ENCODE assay signal across 25 cellular contexts in the genomic region with DNA sequence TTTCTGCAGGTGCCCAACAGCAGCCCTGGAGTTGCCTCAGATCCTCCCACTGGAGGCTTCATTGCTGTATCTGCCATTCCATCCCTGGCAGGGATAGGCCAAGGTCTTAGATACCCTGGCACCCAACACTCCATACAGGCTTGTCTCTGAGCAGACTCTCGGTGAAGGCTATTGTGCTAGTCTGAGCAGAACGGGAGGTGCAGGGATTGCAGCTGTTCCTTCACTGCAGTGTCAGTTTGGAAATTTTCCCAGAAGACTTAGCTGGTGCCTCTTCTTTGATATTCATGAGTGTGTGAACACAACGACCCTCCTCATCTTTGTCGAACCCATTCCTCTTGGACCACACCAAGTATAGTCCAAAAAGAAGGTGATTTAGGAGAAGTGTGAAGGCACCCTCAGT. TPM values are rescaled to one million over a fixed set of nuclear protein-coding genes. Genes with fewer than 3 reads are reported as not detected.
DNase-seq lines count a peak whose midpoint lies in the region; TF ChIP-seq lines count a peak whose summit lies in the region.
"Had no signal": no experiment of that assay in that cellular context is flagged by ENCODE, and none has a peak within 500 bp of the region (broad histone marks: within the 10 kb centered on the region; RNA-seq: fewer than 3 reads in every experiment).

No MANE protein-coding gene starts in this region.

- TF ChIP-seq CTCF in HEK293 (tag by site-specific recombination; IDR thresholded peaks at IDR 0.05): no peak
- no peak for TF ChIP-seq CTCF in sigmoid colon (IDR thresholded peaks at IDR 0.05)

- H3K27ac ChIP-seq in HEK293 (ENCODE audit: extremely low read depth, low read depth, low read length) (no peak overlapping the region; the same call in 1 of the 2 replicates), SJCRH30 (peak overlapping the region; percentile 62), sigmoid colon (peak overlapping the region in 3 of 4 donors; percentile 41 to 80 (median 55)), trophoblast cell (ENCODE audit: low read depth, low read length) (no peak overlapping the region)
- H3K27ac ChIP-seq: A549, GM23248, HL-60, PC-9, SJSA1 had no signal

- H3K4me2 ChIP-seq in trophoblast cell (ENCODE audit: low read length): no peak overlapping the region
- H3K4me2 ChIP-seq: A549, PC-9 had no signal

- POLR2A ChIA-PET in HEK293 (lab: Yijun Ruan, JAX): no interaction called here

- no peak overlapping the region for H2AFZ ChIP-seq in trophoblast cell (ENCODE audit: insufficient read depth, low read length, poor library complexity)
- H2AFZ ChIP-seq: GM23248, PC-9 had no signal

- intact Hi-C loops in sigmoid colon (cut with DNase I): loop anchor here (5.0 to 10.0 kb wide), 3 partner anchors 187 to 383 kb away; a partner anchor contains a TSS

- DNase-seq in SJCRH30: peak; percentile 67 to 86
- DNase-seq in myocyte (ENCODE audit: low read depth): peak; percentile 69
- DNase-seq in sigmoid colon: no peak
- DNase-seq in stimulated activated CD4-positive, alpha-beta T cell treated with anti-CD3 and anti-CD28 coated beads, Interleukin-12 subunit alpha, Interleukin-12 subunit beta, amount 100 ng/mL, for 4 hours: no peak
- DNase-seq in trophoblast cell: no peak
- no peak for DNase-seq in HuH-7.5 (ENCODE audit: low spot score)
- DNase-seq: C1 segment of cervical spinal cord; Caco-2; CD4-positive, alpha-beta memory T cell; GM23248; H9; NCI-H1092 treated with DMSO at 0.1 percent for 48 hours; NCI-H1436; NCI-H2081 treated with DMSO at 0.1 percent for 48 hours; NCI-H2171 treated with DMSO at 0.1 percent for 48 hours; NCI-H345; NCI-H774 had no signal

- TF ChIP-seq EP300 in sigmoid colon (IDR thresholded peaks at IDR 0.05): no peak

- H2BK120ac ChIP-seq in trophoblast cell (ENCODE audit: insufficient read depth, low read length, poor library complexity): no peak overlapping the region

- H3K27me3 ChIP-seq in SJCRH30 (no peaks in the 10 kb centered on the region), sigmoid colon (no peaks in the 10 kb centered on the region), trophoblast cell (ENCODE audit: insufficient read depth, low read length) (no peaks in the 10 kb centered on the region)
- H3K27me3 ChIP-seq: SJSA1 had no signal

- H4K8ac ChIP-seq in trophoblast cell (ENCODE audit: low read depth, low read length): no peak overlapping the region

- CTCF ChIA-PET in HEK293 (lab: Yijun Ruan, JAX): interaction anchor here (1.2 to 1.5 kb wide), 2 partner anchors 37 to 54 kb away, joined by 3 to 4 read pairs; no protein-coding TSS in a partner anchor

- no peak overlapping the region for H3K18ac ChIP-seq in trophoblast cell (ENCODE audit: low read length)

- H2BK5ac ChIP-seq in trophoblast cell (ENCODE audit: low read depth, low read length, poor library complexity): no peak overlapping the region

- no peak overlapping the region for H2BK12ac ChIP-seq in trophoblast cell (ENCODE audit: low read length)

- H3K4ac ChIP-seq in trophoblast cell (ENCODE audit: low read depth, low read length): no peak overlapping the region

- H3K4me3 ChIP-seq in HEK293 (ENCODE audit: low read depth, low read length) (no peak overlapping the region), SJCRH30 (peak overlapping the region; percentile 37), sigmoid colon (no peak overlapping the region), trophoblast cell (ENCODE audit: low read depth, low read length) (no peak overlapping the region)
- H3K4me3 ChIP-seq: A549, GM12878, GM23248, PC-9, SJSA1 had no signal

- H3K36me3 ChIP-seq in HEK293 (ENCODE audit: control insufficient read depth in 2 of 2, insufficient read depth in 1 of 2, low read length in 2 of 2) (no peaks in the 10 kb centered on the region), SJCRH30 (no peaks in the 10 kb centered on the region), sigmoid colon (no peaks in the 10 kb centered on the region), trophoblast cell (ENCODE audit: control insufficient read depth in 1 of 2, insufficient read depth in 2 of 2, low read length in 2 of 2) (no peaks in the 10 kb centered on the region)
- H3K36me3 ChIP-seq: SJSA1 had no signal

- H3K79me2 ChIP-seq in trophoblast cell (ENCODE audit: control insufficient read depth, insufficient read depth, low read length, poor library complexity): no peaks in the 10 kb centered on the region

- H3K14ac ChIP-seq in trophoblast cell (ENCODE audit: low read length): no peak overlapping the region

- WGBS in sigmoid colon, 2 donors: 79 to 83% methylated on average over 4 of the region's 4 CpGs
- WGBS in trophoblast cell (ENCODE audit: extremely low coverage, insufficient coverage, insufficient read length): no CpG with 5 or more reads among the region's 4 CpGs

- no peak overlapping the region for H4K12ac ChIP-seq in trophoblast cell (ENCODE audit: low read depth, low read length)

- H3K9ac ChIP-seq in trophoblast cell (ENCODE audit: low read length): no peak overlapping the region
- H3K9ac ChIP-seq: GM23248 had no signal

- H3K4me1 ChIP-seq in HEK293 (ENCODE audit: control insufficient read depth, insufficient read depth, low read length): peaks cover 24% of the 10 kb centered on the region
- H3K4me1 ChIP-seq in SJCRH30: peaks cover 28% of the 10 kb centered on the region
- H3K4me1 ChIP-seq in sigmoid colon: peaks cover 0 to 51% (median 45%) of the 10 kb centered on the region in 4 donors
- H3K4me1 ChIP-seq in trophoblast cell (ENCODE audit: control insufficient read depth in 1 of 2, insufficient read depth in 2 of 2, low read length in 2 of 2): peaks cover 3% of the 10 kb centered on the region in 2 experiments
- H3K4me1 ChIP-seq: A549, Caco-2, SJSA1 had no signal

- no peak overlapping the region for H4K91ac ChIP-seq in trophoblast cell (ENCODE audit: low read depth, low read length)

- H2AK5ac ChIP-seq in trophoblast cell (ENCODE audit: low read length): no peak overlapping the region

- no peaks in the 10 kb centered on the region for H3K79me1 ChIP-seq in trophoblast cell (ENCODE audit: low read length)

- no peak overlapping the region for H3K23ac ChIP-seq in trophoblast cell (ENCODE audit: low read length)

- no peak for TF ChIP-seq POLR2A in sigmoid colon (IDR thresholded peaks at IDR 0.05)

- H3K9me3 ChIP-seq in HEK293 (ENCODE audit: control insufficient read depth, insufficient read depth, low read depth, low read length) (no peaks in the 10 kb centered on the region), SJCRH30 (replicated peaks) (no peaks in the 10 kb centered on the region), sigmoid colon (no peaks in the 10 kb centered on the region), trophoblast cell (ENCODE audit: insufficient read depth, low read depth, low read length) (no peaks in the 10 kb centered on the region)
- H3K9me3 ChIP-seq: A549, Caco-2, SJSA1 had no signal

TF ChIP-seq in HEK293, 187 proteins besides CTCF, POLR2A, EP300 and RAD21:
- 0 out of 2 replicates have a peak, but pooled peaks have one; percentile 12 for TF ChIP-seq ZNF341 (tag by site-specific recombination; IDR thresholded peaks at IDR 0.05; ENCODE audit: low read depth)
- no peak for TF ChIP-seq ZNF571 (tag by site-specific recombination; IDR thresholded peaks at IDR 0.05)
- no peak for TF ChIP-seq ZEB2 (tag by site-specific recombination; IDR thresholded peaks at IDR 0.05)
- no peak for TF ChIP-seq ZNF169 (tag by site-specific recombination; IDR thresholded peaks at IDR 0.05)

RNA-seq across cellular contexts. Expression of a gene that starts 39.1 kb away (rescaled TPM):
- not detected in 2 replicates for total RNA-seq in SJCRH30 (2014; rRNA removed; shearing (Covaris generic))
- total RNA-seq in myocyte (0.11 TPM in 1 of 2 replicates, not detected in the other), sigmoid colon (not detected)
- polyA plus RNA-seq in myocyte (2012): not detected
- polyA plus RNA-seq in sigmoid colon: not detected
- not detected in 2 replicates for polyA plus RNA-seq in trophoblast cell (2013)
- total RNA-seq: CD4-positive, alpha-beta memory T cell; GM12878; GM23248; PC-9; Right ventricle myocardium inferior; RPMI7951; SJSA1 had no signal
- polyA plus RNA-seq: CD4-positive, alpha-beta memory T cell; GM12878; GM23248 had no signal

Comparison
In these comparisons a context has a peak if more than half of its experiments do, and no peak if none do; other contexts are left out.
1. H3K27ac ChIP-seq: peak in SJCRH30 (single experiment) and sigmoid colon (3 of 4); none in HEK293 (single experiment) and trophoblast cell (single experiment).
2. DNase-seq: peak in SJCRH30 (2 of 2) and myocyte (single experiment); none in sigmoid colon (single experiment), stimulated activated CD4-positive, alpha-beta T cell treated with anti-CD3 and anti-CD28 coated beads, Interleukin-12 subunit alpha, Interleukin-12 subunit beta, amount 100 ng/mL, for 4 hours (single experiment), trophoblast cell (0 of 2) and HuH-7.5 (single experiment).